9 cellular contexts compared by ENCODE assay signal in genomic region chr6:142843344-142843743, GRCh38.
DNase-seq lines count a peak whose midpoint lies in the region; TF ChIP-seq lines count a peak whose summit lies in the region.
"Had no signal": no experiment of that assay in that cellular context is flagged by ENCODE, and none has a peak within 500 bp of the region (broad histone marks: within the 10 kb centered on the region; RNA-seq: fewer than 3 reads in every experiment).

No MANE protein-coding gene starts in this region.

- no peaks in the 10 kb centered on the region for H3K27me3 ChIP-seq in esophagus squamous epithelium
- H3K27me3 ChIP-seq in stomach, result no peaks in the 10 kb centered on the region

- peak overlapping the region; percentile 99 for H3K27ac Mint-ChIP-seq in activated T-cell treated with anti-CD3 and anti-CD28 coated beads, Interleukin-2, amount 50 U/mL, for 24 hours

- peak overlapping the region; percentile 81 for H3K4me3 Mint-ChIP-seq in activated T-cell treated with anti-CD3 and anti-CD28 coated beads, Interleukin-2, amount 50 U/mL, for 24 hours

- TF ChIP-seq CTCF in esophagus squamous epithelium (IDR thresholded peaks at IDR 0.05) (no peak), stomach (IDR thresholded peaks at IDR 0.05) (no peak)

- peak; percentile 43 for DNase-seq in activated T-cell treated with anti-CD3 and anti-CD28 coated beads, Interleukin-2, amount 50 U/mL, for 24 hours
- DNase-seq in activated T-cell treated with anti-CD3 and anti-CD28 coated beads for 4 hours, result no peak
- DNase-seq in SK-N-MC (ENCODE audit: low read depth, low spot score), result no peak
- DNase-seq in esophagus squamous epithelium (lab: John Stamatoyannopoulos, UW), result no peak
- no peak for DNase-seq in stomach
- DNase-seq in DMS153 (lab: John Stamatoyannopoulos, UW), result no peak
- no peak for DNase-seq in D341Med (ENCODE audit: low spot score)
- no peak for DNase-seq in DMS53 treated with DMSO at 0.1 percent for 48 hours (lab: John Stamatoyannopoulos, UW; ENCODE audit: unreplicated experiment)
- DNase-seq: NCI-H187 treated with DMSO at 0.1 percent for 48 hours had no signal

- H3K9ac ChIP-seq in SK-N-MC (ENCODE audit: insufficient read length), result no peak overlapping the region

- H3K4me3 ChIP-seq in SK-N-MC (0 out of 2 replicates have a peak overlapping the region, but pooled peaks have one; percentile 11), esophagus squamous epithelium (peak overlapping the region in 2 of 4 donors; percentile 8 to 18), stomach (no peak overlapping the region)

- H3K36me3 ChIP-seq in SK-N-MC (ENCODE audit: insufficient read depth, low read length) (no peaks in the 10 kb centered on the region), esophagus squamous epithelium (no peaks in the 10 kb centered on the region), stomach (no peaks in the 10 kb centered on the region)

- peaks cover 21 to 82% (median 48%) of the 10 kb centered on the region in 3 donors for H3K4me1 ChIP-seq in esophagus squamous epithelium
- H3K4me1 ChIP-seq in stomach, result peaks cover 14 to 81% (median 52%) of the 10 kb centered on the region in 4 donors

- H3K9me3 ChIP-seq in SK-N-MC (ENCODE audit: low read depth, low read length) (no peaks in the 10 kb centered on the region), esophagus squamous epithelium (no peaks in the 10 kb centered on the region), stomach (no peaks in the 10 kb centered on the region)

- TF ChIP-seq POLR2A in esophagus squamous epithelium (IDR thresholded peaks at IDR 0.05) (no peak), stomach (IDR thresholded peaks at IDR 0.05) (no peak)

- 50 to 72% methylated on average over 4 of the region's 4 CpGs for WGBS in esophagus squamous epithelium, 2 donors
- WGBS in stomach, 5 donors, result 59 to 74% (median 64%) methylated on average over 4 of the region's 4 CpGs

- no peaks in the 10 kb centered on the region for H3K9me3 Mint-ChIP-seq in activated T-cell treated with anti-CD3 and anti-CD28 coated beads, Interleukin-2, amount 50 U/mL, for 24 hours

- H3K27ac ChIP-seq in SK-N-MC (peak overlapping the region; percentile 22; the same call in 1 of the 2 replicates), esophagus squamous epithelium (peak overlapping the region in 3 of 4 donors; percentile 37 to 87 (median 82)), stomach (peak overlapping the region in 3 of 5 donors; percentile 65 to 85 (median 82))

- intact Hi-C loops in esophagus squamous epithelium (cut with DNase I) (no loop called here), stomach (cut with DNase I; ENCODE audit: low total_unique reads) (no loop called here)

- no peaks in the 10 kb centered on the region for H3K27me3 Mint-ChIP-seq in activated T-cell treated with anti-CD3 and anti-CD28 coated beads, Interleukin-2, amount 50 U/mL, for 24 hours

- peaks cover 15% of the 10 kb centered on the region for H3K36me3 Mint-ChIP-seq in activated T-cell treated with anti-CD3 and anti-CD28 coated beads, Interleukin-2, amount 50 U/mL, for 24 hours (ENCODE audit: low read depth)

- peaks cover 93% of the 10 kb centered on the region for H3K4me1 Mint-ChIP-seq in activated T-cell treated with anti-CD3 and anti-CD28 coated beads, Interleukin-2, amount 50 U/mL, for 24 hours (ENCODE audit: low read depth)

- TF ChIP-seq EP300 in stomach (IDR thresholded peaks at IDR 0.05), result no peak

Comparison
In these comparisons a context has a peak if more than half of its experiments do, and no peak if none do; other contexts are left out.
1. H3K27ac ChIP-seq: peak in every context shown above with its lines; median percentile 82 in esophagus squamous epithelium; 82 in stomach; 22 in SK-N-MC.